Comparison of ENCODE assay signal across 18 cellular contexts in genomic region chr16:65125322-65125721, GRCh38. TPM values are rescaled to one million over a fixed set of nuclear protein-coding genes. Genes with fewer than 3 reads are reported as not detected.
A peak's percentile ranks its signal among the peaks of the same experiment; 100 is the strongest.
DNase-seq lines count a peak whose midpoint lies in the region; ATAC-seq and TF ChIP-seq lines count a peak whose summit lies in the region.
"Had no signal": no experiment of that assay in that cellular context is flagged by ENCODE, and none has a peak within 500 bp of the region (broad histone marks: within the 10 kb centered on the region; RNA-seq: fewer than 3 reads in every experiment).

No MANE protein-coding gene starts in this region.

- H3K27ac ChIP-seq in hepatocyte: peak overlapping the region; percentile 99
- H3K27ac ChIP-seq in smooth muscle cell (ENCODE audit: low read depth): peak overlapping the region; percentile 94
- H3K27ac ChIP-seq: neutrophil had no signal

- no peak overlapping the region for H3K4me3 ChIP-seq in hepatocyte
- H3K4me3 ChIP-seq in smooth muscle cell: peak overlapping the region; percentile 95

- peaks cover 13% of the 10 kb centered on the region for H3K4me1 ChIP-seq in hepatocyte (ENCODE audit: insufficient read depth)
- peaks cover 7% of the 10 kb centered on the region for H3K4me1 ChIP-seq in smooth muscle cell (ENCODE audit: low read depth)

- H3K9me2 ChIP-seq in hepatocyte (replicated peaks; ENCODE audit: insufficient read depth): no peaks in the 10 kb centered on the region

- no peak overlapping the region for H2AFZ ChIP-seq in hepatocyte
- H2AFZ ChIP-seq in smooth muscle cell (ENCODE audit: low read depth): no peak overlapping the region

- ATAC-seq in GM18873 (IDR thresholded peaks at IDR 0.05; ENCODE audit: low FRiP score, unreplicated experiment): no peak
- ATAC-seq: CD8-positive, alpha-beta T cell had no signal

- WGBS in hepatocyte (ENCODE audit: low lambda C conversion rate, missing lambda C conversion rate): 15% methylated on average over 2 of the region's 2 CpGs
- WGBS in smooth muscle cell (ENCODE audit: low lambda C conversion rate): 25% methylated on average over 2 of the region's 2 CpGs

- H3K9ac ChIP-seq in smooth muscle cell (ENCODE audit: low read depth): peak overlapping the region; percentile 84

- H3K36me3 ChIP-seq in hepatocyte (replicated peaks; ENCODE audit: insufficient read depth, low read depth): no peaks in the 10 kb centered on the region
- H3K36me3 ChIP-seq in smooth muscle cell (ENCODE audit: low read depth): no peaks in the 10 kb centered on the region
- H3K36me3 ChIP-seq: neutrophil had no signal

- TF ChIP-seq CTCF in hepatocyte (IDR thresholded peaks at IDR 0.05; ENCODE audit: poor library complexity) (no peak), smooth muscle cell (IDR thresholded peaks at IDR 0.05; ENCODE audit: borderline replicate concordance, insufficient read depth, poor library complexity, severe bottlenecking) (no peak)

- H3K9me3 ChIP-seq in hepatocyte (ENCODE audit: low read depth): no peaks in the 10 kb centered on the region
- no peaks in the 10 kb centered on the region for H3K9me3 ChIP-seq in smooth muscle cell (replicated peaks; ENCODE audit: low read depth)
- H3K9me3 ChIP-seq: neutrophil had no signal

- H3K27me3 ChIP-seq in hepatocyte: peaks cover 3% of the 10 kb centered on the region
- no peaks in the 10 kb centered on the region for H3K27me3 ChIP-seq in smooth muscle cell (ENCODE audit: low read depth)

- H3K4me2 ChIP-seq in hepatocyte (peak overlapping the region; percentile 89), smooth muscle cell (peak overlapping the region; percentile 92)

- H4K20me1 ChIP-seq in hepatocyte (ENCODE audit: insufficient read depth, poor library complexity, severe bottlenecking) (peaks cover 2% of the 10 kb centered on the region), smooth muscle cell (ENCODE audit: low read depth) (peaks cover 15% of the 10 kb centered on the region)

- H3F3A ChIP-seq in smooth muscle cell (ENCODE audit: low read depth): peaks cover 35% of the 10 kb centered on the region

- peak; percentile 46 for DNase-seq in EH (ENCODE audit: low read depth)
- peak; percentile 41 for DNase-seq in amniotic epithelial cell (ENCODE audit: low read depth)
- DNase-seq in hepatocyte (ENCODE audit: low spot score): no peak
- no peak for DNase-seq in smooth muscle cell (lab: John Stamatoyannopoulos, UW; ENCODE audit: unreplicated experiment)
- DNase-seq in SKM-1 (lab: John Stamatoyannopoulos, UW; ENCODE audit: unreplicated experiment): no peak
- no peak for DNase-seq in NCI-H748 treated with DMSO at 0.1 percent for 48 hours (lab: John Stamatoyannopoulos, UW)
- no peak for DNase-seq in COLO668 (lab: John Stamatoyannopoulos, UW; ENCODE audit: unreplicated experiment)
- DNase-seq: activated B cell treated with CpG ODN at 0.5 μM for 24 hours; activated CD4-positive, alpha-beta memory T cell treated with anti-CD3 and anti-CD28 coated beads for 36 hours; activated T-cell treated with anti-CD3 and anti-CD28 coated beads for 4 hours; anterior cingulate cortex; CD8-positive, alpha-beta T cell; DMS79; foreskin melanocyte; NCI-H1105 treated with DMSO at 0.1 percent for 48 hours had no signal

- H3K79me2 ChIP-seq in hepatocyte (peaks cover 27% of the 10 kb centered on the region), smooth muscle cell (ENCODE audit: low read depth) (peaks cover 64% of the 10 kb centered on the region)

RNA-seq across cellular contexts. Expression of gene CDH11, which starts 3.5 kb away (rescaled TPM):
- total RNA-seq in hepatocyte (266 and 289 TPM in 2 replicates), smooth muscle cell (1,172 and 1,251 TPM in 2 replicates)
- polyA plus RNA-seq in hepatocyte (126 and 148 TPM in 2 replicates), smooth muscle cell (637 and 1,034 TPM in 2 replicates)
- total RNA-seq: activated B cell treated with CpG ODN at 0.5 μM for 24 hours; activated CD4-positive, alpha-beta memory T cell treated with anti-CD3 and anti-CD28 coated beads for 36 hours; CD8-positive, alpha-beta T cell; HT-29 had no signal

Comparison
In these comparisons a context has a peak if more than half of its experiments do, and no peak if none do; other contexts are left out.
1. DNase-seq: peak in EH (single experiment) and amniotic epithelial cell (single experiment); none in hepatocyte (single experiment), smooth muscle cell (single experiment), SKM-1 (single experiment), NCI-H748 treated with DMSO at 0.1 percent for 48 hours (single experiment) and COLO668 (single experiment).